Comparison of ENCODE assay signal across 25 cellular contexts in genomic region chr15:97087337-97087736, GRCh38.
DNase-seq lines count a peak whose midpoint lies in the region; ATAC-seq and TF ChIP-seq lines count a peak whose summit lies in the region.
"Had no signal": no experiment of that assay in that cellular context is flagged by ENCODE, and none has a peak within 500 bp of the region (broad histone marks: within the 10 kb centered on the region; RNA-seq: fewer than 3 reads in every experiment).

No MANE protein-coding gene starts in this region.

- TF ChIP-seq CTCF in spleen (IDR thresholded peaks at IDR 0.05 in 8 of 11, conservative IDR thresholded peaks at IDR 0.05 in 3 of 11) (no peak), mucosa of descending colon (IDR thresholded peaks at IDR 0.05) (no peak)

- no peak for TF ChIP-seq POLR2A in spleen (IDR thresholded peaks at IDR 0.05)

- H3K4me1 ChIP-seq in spleen = no peaks in the 10 kb centered on the region
- H3K4me1 ChIP-seq in mucosa of descending colon (ENCODE audit: low read depth) = no peaks in the 10 kb centered on the region

- no peak for ATAC-seq in mucosa of descending colon
- ATAC-seq: T-cell had no signal

- H3K27ac ChIP-seq in spleen = no peak overlapping the region
- H3K27ac ChIP-seq: 22Rv1, C4-2B, PC-9 had no signal

- intact Hi-C loops in spleen (cut with DNase I; ENCODE audit: low total_unique reads) (no loop called here), mucosa of descending colon (cut with DNase I, micrococcal nuclease) (no loop called here)

- H3K9me3 ChIP-seq in spleen (no peaks in the 10 kb centered on the region), mucosa of descending colon (no peaks in the 10 kb centered on the region)
- H3K9me3 ChIP-seq: SK-N-SH had no signal

- H3K4me3 ChIP-seq in spleen (no peak overlapping the region), mucosa of descending colon (no peak overlapping the region)
- H3K4me3 ChIP-seq: PC-9 had no signal

- peak; percentile 8 for DNase-seq in NCI-H2227 treated with DMSO at 0.1 percent for 48 hours (lab: John Stamatoyannopoulos, UW)
- no peak for DNase-seq in NCI-H2227 (lab: John Stamatoyannopoulos, UW; ENCODE audit: unreplicated experiment)
- peak; percentile 4 for DNase-seq in RPMI7951 (ENCODE audit: low read depth)
- peak; percentile 53 for DNase-seq in islet precursor cell
- no peak for DNase-seq in HUDEP-2 (lab: John Stamatoyannopoulos, UW; ENCODE audit: unreplicated experiment in 76 of 76)
- no peak for DNase-seq in amygdala (lab: John Stamatoyannopoulos, UW)
- DNase-seq in spleen = no peak
- no peak for DNase-seq in mucosa of descending colon
- DNase-seq: CD8-positive, alpha-beta memory T cell; GOT3; HCEC 1CT; Karpas-422; MM.1S; NCI-H1048; NCI-H1417 treated with DMSO at 0.1 percent for 48 hours; NCI-H187; NCI-H2107; NCI-H510A; NCI-H748 treated with DMSO at 0.1 percent for 48 hours; PC-9; SIG-M5; SK-N-SH; T-cell had no signal

- H3K27me3 ChIP-seq in spleen (replicated peaks in 1 of 7) = peaks cover 0 to 3% (median 0%) of the 10 kb centered on the region in 7 donors

- H3K36me3 ChIP-seq in spleen (no peaks in the 10 kb centered on the region), mucosa of descending colon (ENCODE audit: low read depth) (no peaks in the 10 kb centered on the region)

- 56 to 84% (median 78%) methylated on average over 2 of the region's 2 CpGs for WGBS in spleen, 5 donors

Comparison
In these comparisons a context has a peak if more than half of its experiments do, and no peak if none do; other contexts are left out.
1. DNase-seq: peak in NCI-H2227 treated with DMSO at 0.1 percent for 48 hours (single experiment), RPMI7951 (single experiment) and islet precursor cell (single experiment); none in NCI-H2227 (single experiment), HUDEP-2 (0 of 76), amygdala (0 of 56), spleen (single experiment) and mucosa of descending colon (0 of 3).